In genomic region chrX:120629667-120630537, GRCh38 we compare ENCODE assay signal across 8 cellular contexts. TPM values are rescaled to one million over a fixed set of nuclear protein-coding genes. Genes with fewer than 3 reads are reported as not detected.
DNase-seq lines count a peak whose midpoint lies in the region; ATAC-seq and TF ChIP-seq lines count a peak whose summit lies in the region.

Gene C1GALT1C1 (minus strand): TSS chrX:120630054. CDS start chrX:120627166, 2,888 bp downstream.

- peak within 1 kb of the TSS; percentile 92 for H3K27ac ChIP-seq in left ventricle myocardium inferior (replicated peaks)

- no peaks in the 10 kb centered on the region for H3K27me3 ChIP-seq in left ventricle myocardium inferior (ENCODE audit: low read depth)

- H3K27me3 Mint-ChIP-seq in progenitor cell of endocrine pancreas: no peaks in the 10 kb centered on the region

- H3K4me1 Mint-ChIP-seq in progenitor cell of endocrine pancreas (ENCODE audit: low read depth): peaks cover 3% of the 10 kb centered on the region

- no peaks in the 10 kb centered on the region for H3K36me3 Mint-ChIP-seq in progenitor cell of endocrine pancreas (ENCODE audit: insufficient read depth)

- H3K9me3 ChIP-seq in left ventricle myocardium inferior (replicated peaks): no peaks in the 10 kb centered on the region

- intact Hi-C loops in T-helper 1 cell treated with Interleukin-12 subunit alpha and Interleukin-12 subunit beta and Interleukin-4 antibody, amounts not matched to agents 30 ng/mL and 1 ng/mL, for 36 hours (cut with micrococcal nuclease): loop anchor here (1.0 to 10.0 kb wide), 8 partner anchors 26 to 385 kb away; partner anchors contain the start of gene MCTS1
- intact Hi-C loops in left ventricle myocardium inferior (cut with micrococcal nuclease): no loop called here

- peak within 1 kb of the TSS; percentile 78 for H3K4me3 ChIP-seq in left ventricle myocardium inferior

- peak within 1 kb of the TSS; percentile 97 for H3K27ac Mint-ChIP-seq in progenitor cell of endocrine pancreas

- DNase-seq in GM13976 (ENCODE audit: low spot score) (peak; percentile 85), NCI-H146 treated with DMSO at 0.1 percent for 48 hours (lab: John Stamatoyannopoulos, UW; ENCODE audit: unreplicated experiment) (peak; percentile 98), amniotic stem cell (lab: John Stamatoyannopoulos, UW) (peak; percentile 83), left ventricle myocardium inferior (peak; percentile 91), progenitor cell of endocrine pancreas (ENCODE audit: low spot score, unreplicated experiment) (peak; percentile 74), ureter (ENCODE audit: low spot score) (peak; percentile 92)

- TF ChIP-seq CTCF in GM13976 (IDR thresholded peaks at IDR 0.05; ENCODE audit: borderline replicate concordance, control extremely low read depth, extremely low read depth, insufficient read depth, missing control alignments) (no peak), left ventricle myocardium inferior (IDR thresholded peaks at IDR 0.05; ENCODE audit: borderline replicate concordance) (no peak), progenitor cell of endocrine pancreas (IDR thresholded peaks at IDR 0.05; ENCODE audit: unreplicated experiment) (no peak)

- peaks cover 23% of the 10 kb centered on the region for H3K4me1 ChIP-seq in left ventricle myocardium inferior

- H3K36me3 ChIP-seq in left ventricle myocardium inferior: no peaks in the 10 kb centered on the region

- peaks cover 3% of the 10 kb centered on the region for H3K9me3 Mint-ChIP-seq in progenitor cell of endocrine pancreas (ENCODE audit: low read depth)

- in situ Hi-C loops in GM13976 (cut with MboI; ENCODE audit: low sequenced_read_pairs, unreplicated experiment): no loop called here

- peak within 1 kb of the TSS; percentile 83 for H3K4me3 Mint-ChIP-seq in progenitor cell of endocrine pancreas (ENCODE audit: low read depth)

- ATAC-seq in HG02870 (IDR thresholded peaks at IDR 0.05; ENCODE audit: unreplicated experiment): peak; percentile 94

RNA-seq across cellular contexts. Expression of gene C1GALT1C1, which starts in this region (rescaled TPM):
- total RNA-seq in T-helper 1 cell treated with Interleukin-12 subunit alpha and Interleukin-12 subunit beta and Interleukin-4 antibody, amounts not matched to agents 30 ng/mL and 1 ng/mL, for 36 hours: 34.2 and 34.3 TPM in 2 replicates
- total RNA-seq in left ventricle myocardium inferior (19.7 TPM), progenitor cell of endocrine pancreas (21.8 and 22.2 TPM in 2 replicates), ureter (22.4 TPM)

Comparison
In these comparisons a context has a peak if more than half of its experiments do, and no peak if none do; other contexts are left out.
1. Peak in every context shown above with its lines: DNase-seq, ATAC-seq, H3K4me3 ChIP-seq and H3K27ac ChIP-seq.